In the genomic region with DNA sequence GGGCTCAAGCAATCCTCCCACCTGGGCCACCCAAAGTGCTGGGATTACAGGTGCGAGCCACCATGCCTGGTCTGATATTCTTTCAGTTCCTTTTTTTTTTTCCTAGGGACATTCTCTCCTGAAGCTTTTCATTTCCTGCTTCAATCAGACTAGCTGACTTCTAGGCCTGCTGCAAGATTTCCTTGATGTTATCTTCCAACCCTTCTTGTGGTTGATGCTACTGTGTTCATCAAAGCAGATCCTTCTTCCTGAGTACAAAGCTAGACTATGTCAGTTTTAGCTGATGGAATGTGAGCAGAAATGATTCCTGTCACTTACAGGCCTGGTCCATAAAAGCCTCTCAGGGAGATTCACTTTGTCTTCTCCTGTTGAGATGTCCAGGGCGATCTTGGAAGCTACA, we compare ENCODE assay signal across 15 cellular contexts.
"Had no signal": no experiment of that assay in that cellular context is flagged by ENCODE, and none has a peak within 500 bp of the region (broad histone marks: within the 10 kb centered on the region; RNA-seq: fewer than 3 reads in every experiment).

No MANE protein-coding gene starts in this region.

- H3K27me3 ChIP-seq: cardiac muscle cell, gastroesophageal sphincter, hepatocyte, neural progenitor cell, pancreas had no signal

- H3K4me3 ChIP-seq: cardiac muscle cell, gastroesophageal sphincter, hepatocyte, neural progenitor cell, pancreas had no signal

- H3K4me1 Mint-ChIP-seq: stimulated activated naive CD8-positive, alpha-beta T cell treated with anti-CD3 and anti-CD28 coated beads, Interleukin-15, amount 100 ng/mL, for 72 hours had no signal

- H3K27ac ChIP-seq: cardiac muscle cell, gastroesophageal sphincter, hepatocyte, pancreas had no signal

- H3K27ac Mint-ChIP-seq: activated naive CD8-positive, alpha-beta T cell treated with anti-CD3 and anti-CD28 coated beads, Interleukin-2, amount 10 ng/mL, durations not matched to agents 7 days and 5 days; mesothelial cell of epicardium; neural progenitor cell had no signal

- H3K79me2 ChIP-seq: hepatocyte had no signal

- H3K4me3 Mint-ChIP-seq: activated naive CD8-positive, alpha-beta T cell treated with anti-CD3 and anti-CD28 coated beads, Interleukin-2, amount 10 ng/mL, durations not matched to agents 7 days and 5 days; activated T-cell treated with anti-CD3 and anti-CD28 coated beads, Interleukin-2, amount 50 U/mL, for 4 hours; mesothelial cell of epicardium; neural progenitor cell; stimulated activated naive CD8-positive, alpha-beta T cell treated with anti-CD3 and anti-CD28 coated beads, Interleukin-15, amount 100 ng/mL, for 72 hours had no signal

- H3K4me2 ChIP-seq: hepatocyte, neural progenitor cell had no signal

- ATAC-seq: activated CD4-positive, CD25-positive, alpha-beta regulatory T cell treated with anti-CD3 and anti-CD28 coated beads, Interleukin-2, amount 50 U/mL, for 24 hours; activated T-cell treated with anti-CD3 and anti-CD28 coated beads, Interleukin-2, amount 50 U/mL, for 4 hours; gastroesophageal sphincter; pancreas; stimulated activated naive CD8-positive, alpha-beta T cell treated with anti-CD3 and anti-CD28 coated beads, Interleukin-15, amount 100 ng/mL, for 72 hours had no signal

- H2AFZ ChIP-seq: hepatocyte, neural progenitor cell had no signal

- H3K4me1 ChIP-seq: pancreas had no signal

- DNase-seq: activated effector memory CD4-positive, alpha-beta T cell treated with anti-CD3 and anti-CD28 coated beads, Interleukin-2, amount 50 U/mL, for 16 hours; activated naive CD8-positive, alpha-beta T cell treated with anti-CD3 and anti-CD28 coated beads, Interleukin-2, amount 10 ng/mL, durations not matched to agents 7 days and 5 days; activated T-cell treated with anti-CD3 and anti-CD28 coated beads, Interleukin-2, amount 50 U/mL, for 4 hours; cortex of kidney; effector CD8-positive, alpha-beta T cell; kidney; pancreas; stimulated activated CD4-positive, alpha-beta T cell treated with anti-CD3 and anti-CD28 coated beads, Interleukin-4, amount 100 ng/mL, for 24 hours; stimulated activated naive CD8-positive, alpha-beta T cell treated with anti-CD3 and anti-CD28 coated beads, Interleukin-15, amount 100 ng/mL, for 72 hours had no signal

- H3K36me3 ChIP-seq: cardiac muscle cell, gastroesophageal sphincter, neural progenitor cell, pancreas had no signal

- H3K9me3 Mint-ChIP-seq: activated T-cell treated with anti-CD3 and anti-CD28 coated beads, Interleukin-2, amount 50 U/mL, for 4 hours had no signal

- H3K36me3 Mint-ChIP-seq: activated naive CD8-positive, alpha-beta T cell treated with anti-CD3 and anti-CD28 coated beads, Interleukin-2, amount 10 ng/mL, durations not matched to agents 7 days and 5 days; mesothelial cell of epicardium had no signal
